Comparison of ENCODE assay signal across 32 cellular contexts in the genomic region with DNA sequence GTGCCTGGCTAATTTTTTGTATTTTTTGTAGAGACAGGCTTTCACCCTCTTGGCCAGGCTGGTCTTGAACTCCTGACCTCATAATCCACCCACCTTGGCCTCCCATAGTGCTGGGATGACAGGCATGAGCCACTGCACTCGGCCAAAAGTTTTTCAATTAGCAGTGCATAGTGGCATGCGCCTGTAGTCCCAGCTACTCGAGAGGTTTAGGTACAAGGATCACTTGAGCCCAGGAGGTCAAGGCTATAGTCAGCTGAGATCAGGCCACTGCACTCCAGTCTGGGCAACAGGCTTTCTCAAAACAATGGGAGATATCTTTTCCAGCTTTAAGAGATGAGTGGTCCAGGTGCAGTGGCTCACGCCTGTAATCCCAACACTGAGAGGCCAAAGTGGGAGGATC.
"Had no signal": no experiment of that assay in that cellular context is flagged by ENCODE, and none has a peak within 500 bp of the region (broad histone marks: within the 10 kb centered on the region; RNA-seq: fewer than 3 reads in every experiment).

No MANE protein-coding gene starts in this region.

- FAIRE-seq: urothelium cell line had no signal

- H3K4me2 ChIP-seq: neural progenitor cell, smooth muscle cell had no signal

- H3K36me3 ChIP-seq: neural progenitor cell, ovary, vagina had no signal

- ATAC-seq: naive thymus-derived CD8-positive, alpha-beta T cell; natural killer cell treated with Interleukin-12 subunit alpha and Interleukin-12 subunit beta and Interleukin-15 and Interleukin-18, amount 100 ng/mL, for 72 hours; psoas muscle; right cardiac atrium; sciatic nerve; stimulated activated memory B cell treated with anti-CD40 and anti-IgM and Interleukin-4, amounts not matched to agents 10 μg/mL and 1 μg/mL and 100 μg/mL, for 72 hours; stimulated activated naive CD8-positive, alpha-beta T cell treated with anti-CD3 and anti-CD28 coated beads, Interleukin-15, amount 100 ng/mL, for 72 hours; stimulated activated naive CD8-positive, alpha-beta T cell treated with anti-CD3 and anti-CD28 coated beads, Interleukin-15, Interleukin-2, amounts not matched to agents 100 U/mL and 50 U/mL, for 24 hours had no signal

- H3K4me1 ChIP-seq: neural progenitor cell, parathyroid adenoma, psoas muscle, suprapubic skin, thyroid gland, tibial nerve, upper lobe of left lung, vagina had no signal

- H3K27me3 ChIP-seq: neural progenitor cell, ovary, spleen, suprapubic skin, thyroid gland, tibial nerve, upper lobe of left lung, vagina had no signal

- DNase-seq: naive thymus-derived CD8-positive, alpha-beta T cell; nephron progenitor cell; occipital lobe; ovary; posterior cingulate gyrus; psoas muscle; right cardiac atrium; spleen; stimulated activated CD4-positive, alpha-beta T cell treated with anti-CD3 and anti-CD28 coated beads, Interleukin-12 subunit alpha, Interleukin-12 subunit beta, amount 100 ng/mL, for 4 hours; stimulated activated CD4-positive, alpha-beta T cell treated with anti-CD3 and anti-CD28 coated beads, Interleukin-1b, Interleukin-23, amount 100 ng/mL, for 48 hours; stimulated activated CD4-positive, alpha-beta T cell treated with anti-CD3 and anti-CD28 coated beads, Interleukin-4, amount 100 ng/mL, for 1 hour; stimulated activated CD4-positive, alpha-beta T cell treated with anti-CD3 and anti-CD28 coated beads, Interleukin-4, amount 100 ng/mL, for 4 hours; stimulated activated CD8-positive, alpha-beta memory T cell treated with anti-CD3 and anti-CD28 coated beads, Interleukin-4, amount 100 ng/mL, for 48 hours; stimulated activated naive CD4-positive, alpha-beta T cell; stimulated activated naive CD8-positive, alpha-beta T cell treated with anti-CD3 and anti-CD28 coated beads, Interleukin-15, amount 100 ng/mL, for 72 hours; stimulated activated naive CD8-positive, alpha-beta T cell treated with anti-CD3 and anti-CD28 coated beads, Interleukin-15, Interleukin-2, amounts not matched to agents 100 U/mL and 50 U/mL, for 24 hours; substantia nigra; thyroid gland; trophoblast cell; upper lobe of left lung had no signal

- H3K27ac ChIP-seq: neural progenitor cell, ovary, parathyroid adenoma, psoas muscle, skin epidermis, spleen, suprapubic skin, thoracic aorta, thyroid gland, tibial nerve, upper lobe of left lung, vagina had no signal

- H2AFZ ChIP-seq: neural progenitor cell, parathyroid adenoma had no signal

- H3K9ac ChIP-seq: neural progenitor cell, parathyroid adenoma had no signal

- H3K4me3 ChIP-seq: neural progenitor cell, ovary, psoas muscle, skin epidermis, smooth muscle cell, spleen, suprapubic skin, thoracic aorta, thyroid gland, tibial nerve, upper lobe of left lung, vagina had no signal

- H3K79me2 ChIP-seq: parathyroid adenoma had no signal

- H3K9me3 ChIP-seq: ovary, psoas muscle, spleen, suprapubic skin, thoracic aorta, thyroid gland, tibial nerve, upper lobe of left lung, vagina had no signal
